Comparison of ENCODE assay signal across 34 cellular contexts in the genomic region with DNA sequence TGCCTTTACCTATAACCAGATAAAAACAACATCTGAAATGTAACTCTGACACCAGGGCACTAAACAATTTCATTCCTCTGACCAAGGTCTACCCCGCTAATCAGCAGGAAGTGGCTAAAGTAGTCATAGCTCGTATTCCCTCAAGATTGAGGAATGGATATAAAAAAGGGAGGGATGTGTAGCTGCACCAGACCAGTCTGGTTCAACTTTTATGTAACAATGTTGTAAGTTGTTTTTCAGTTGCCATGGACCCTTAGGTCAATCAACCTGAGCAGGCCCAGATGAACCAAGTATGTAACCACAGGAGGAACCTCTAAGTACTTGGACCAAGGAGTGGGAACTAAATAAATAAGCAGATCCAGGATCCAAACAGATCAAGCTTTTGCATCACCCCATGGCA. TPM values are rescaled to one million over a fixed set of nuclear protein-coding genes. Genes with fewer than 3 reads are reported as not detected.
DNase-seq lines count a peak whose midpoint lies in the region; ATAC-seq, FAIRE-seq and TF ChIP-seq lines count a peak whose summit lies in the region.
"Had no signal": no experiment of that assay in that cellular context is flagged by ENCODE, and none has a peak within 500 bp of the region (broad histone marks: within the 10 kb centered on the region; RNA-seq: fewer than 3 reads in every experiment).

No MANE protein-coding gene starts in this region.

- H3K79me2 ChIP-seq in SK-N-SH (ENCODE audit: insufficient read depth), result no peaks in the 10 kb centered on the region

- H3K9me2 ChIP-seq in SK-N-SH, result no peaks in the 10 kb centered on the region

- DNase-seq in ELR (ENCODE audit: low read depth) (peak; percentile 13), Peyer's patch (no peak), foreskin keratinocyte (peak; percentile 2 to 3), small intestine (peak; percentile 59), SK-N-SH (no peak), DMS79 (lab: John Stamatoyannopoulos, UW) (no peak)
- DNase-seq: activated CD4-positive, alpha-beta memory T cell treated with anti-CD3 and anti-CD28 coated beads, Interleukin-2, amount 10 ng/mL, durations not matched to agents 7 days and 5 days; activated CD8-positive, alpha-beta memory T cell treated with anti-CD3 and anti-CD28 coated beads, Interleukin-2, amount 50 U/mL, for 48 hours; C1 segment of cervical spinal cord; COR-L47; hippocampal formation; immature natural killer cell; Kasumi-1; left ventricle myocardium inferior; naive thymus-derived CD4-positive, alpha-beta T cell; NCI-H1105; NCI-H187 treated with DMSO at 0.1 percent for 48 hours; NCI-H2227 treated with DMSO at 0.1 percent for 48 hours; NCI-H748 treated with DMSO at 0.1 percent for 48 hours; nucleus accumbens; stimulated activated CD4-positive, alpha-beta T cell treated with anti-CD3 and anti-CD28 coated beads, Interleukin-1b, Interleukin-23, amount 100 ng/mL, for 48 hours; stimulated activated CD8-positive, alpha-beta memory T cell treated with anti-CD3 and anti-CD28 coated beads, Interleukin-4, amount 100 ng/mL, for 48 hours; T-helper 1 cell; tibial artery had no signal

- no peak for TF ChIP-seq POLR2A in Peyer's patch (IDR thresholded peaks at IDR 0.05)

- no peaks in the 10 kb centered on the region for H4K20me1 ChIP-seq in SK-N-SH (ENCODE audit: insufficient read depth)

- TF ChIP-seq CTCF in Peyer's patch (IDR thresholded peaks at IDR 0.05), result no peak
- TF ChIP-seq CTCF in foreskin keratinocyte (conservative IDR thresholded peaks at IDR 0.05), result no peak
- no peak for TF ChIP-seq CTCF in SK-N-SH (IDR thresholded peaks at IDR 0.05)

- H2AFZ ChIP-seq in SK-N-SH (ENCODE audit: low read depth), result no peak overlapping the region

- no peak for TF ChIP-seq RAD21 in SK-N-SH (IDR thresholded peaks at IDR 0.05; ENCODE audit: low read length)

- no peaks in the 10 kb centered on the region for H3K27me3 ChIP-seq in Peyer's patch
- no peaks in the 10 kb centered on the region for H3K27me3 ChIP-seq in foreskin keratinocyte
- no peaks in the 10 kb centered on the region for H3K27me3 ChIP-seq in small intestine (ENCODE audit: control insufficient read depth in 2 of 2, insufficient read depth in 2 of 2, low read length in 2 of 2)
- no peaks in the 10 kb centered on the region for H3K27me3 ChIP-seq in SK-N-SH (ENCODE audit: insufficient read depth)
- H3K27me3 ChIP-seq: gastroesophageal sphincter, SJSA1, tibial artery had no signal

- H3K36me3 ChIP-seq in Peyer's patch, result no peaks in the 10 kb centered on the region
- H3K36me3 ChIP-seq in small intestine (ENCODE audit: control insufficient read depth in 2 of 2, insufficient read depth in 2 of 2, low read length in 2 of 2), result no peaks in the 10 kb centered on the region
- H3K36me3 ChIP-seq in SK-N-SH (replicated peaks in 1 of 2; ENCODE audit: control insufficient read depth in 1 of 2, insufficient read depth in 2 of 2, low read length in 1 of 2), result no peaks in the 10 kb centered on the region
- H3K36me3 ChIP-seq: gastroesophageal sphincter, left ventricle myocardium inferior, SJSA1, tibial artery had no signal

- no peaks in the 10 kb centered on the region for H3K9me3 ChIP-seq in Peyer's patch
- no peaks in the 10 kb centered on the region for H3K9me3 ChIP-seq in small intestine (ENCODE audit: control insufficient read depth, low read depth)
- H3K9me3 ChIP-seq in SK-N-SH, result no peaks in the 10 kb centered on the region
- H3K9me3 ChIP-seq: gastroesophageal sphincter, left ventricle myocardium inferior, SJSA1, tibial artery had no signal

- no peak for TF ChIP-seq EP300 in SK-N-SH (IDR thresholded peaks at IDR 0.05; ENCODE audit: borderline replicate concordance in 1 of 2, low read depth in 1 of 2, low read length in 1 of 2)

- H3K4me1 ChIP-seq in Peyer's patch, result no peaks in the 10 kb centered on the region
- no peaks in the 10 kb centered on the region for H3K4me1 ChIP-seq in foreskin keratinocyte
- peaks cover 0 to 3% of the 10 kb centered on the region in 2 donors for H3K4me1 ChIP-seq in small intestine (ENCODE audit: control insufficient read depth in 2 of 2, insufficient read depth in 1 of 2, low read depth in 1 of 2, low read length in 1 of 2)
- H3K4me1 ChIP-seq in SK-N-SH (ENCODE audit: control insufficient read depth in 1 of 2, insufficient read depth in 2 of 2, low read depth in 1 of 2, low read length in 1 of 2), result no peaks in the 10 kb centered on the region
- H3K4me1 ChIP-seq: gastroesophageal sphincter, left ventricle myocardium inferior, SJSA1, tibial artery had no signal

- H3K9ac ChIP-seq in SK-N-SH, result no peak overlapping the region

- FAIRE-seq in small intestine (lab: Jason Lieb, UNC), result no peak
- FAIRE-seq: HepG2 had no signal

- H3K27ac ChIP-seq in Peyer's patch, result peak overlapping the region in 3 of 4 donors; percentile 32 to 91 (median 78)
- no peak overlapping the region for H3K27ac ChIP-seq in foreskin keratinocyte
- peak overlapping the region; percentile 71 to 78 for H3K27ac ChIP-seq in small intestine (ENCODE audit: low read depth in 1 of 2, low read length in 1 of 2)
- H3K27ac ChIP-seq in SK-N-SH (ENCODE audit: low read depth in 2 of 2, low read length in 1 of 2), result no peak overlapping the region
- H3K27ac ChIP-seq: gastroesophageal sphincter, HL-60, left ventricle myocardium inferior, SJSA1, tibial artery had no signal

- H3K4me3 ChIP-seq in Peyer's patch (no peak overlapping the region), small intestine (ENCODE audit: low read depth in 1 of 2, low read length in 2 of 2) (no peak overlapping the region), SK-N-SH (ENCODE audit: low read depth in 2 of 2, low read length in 1 of 2) (no peak overlapping the region)
- H3K4me3 ChIP-seq: gastroesophageal sphincter, left ventricle myocardium inferior, SJSA1, smooth muscle cell, tibial artery had no signal

- H3K4me2 ChIP-seq in SK-N-SH, result no peak overlapping the region
- H3K4me2 ChIP-seq: smooth muscle cell had no signal

- no peaks in the 10 kb centered on the region for H3F3A ChIP-seq in SK-N-SH (replicated peaks; ENCODE audit: insufficient read depth)

- CTCF ChIA-PET in SK-N-SH (lab: Yijun Ruan, JAX), result interaction anchor here (1.6 kb wide), 1 partner anchor 11 kb away, joined by 4 read pairs; no protein-coding TSS in a partner anchor

- POLR2A ChIA-PET in SK-N-SH (lab: Yijun Ruan, JAX), result no interaction called here

- WGBS in small intestine, 3 donors, result 25 to 62% (median 39%) methylated on average over 2 of the region's 2 CpGs
- 90% methylated on average over 2 of the region's 2 CpGs for WGBS in SK-N-SH (ENCODE audit: low lambda C conversion rate)

- no peak for ATAC-seq in foreskin keratinocyte
- ATAC-seq in HG02981 (IDR thresholded peaks at IDR 0.05; ENCODE audit: unreplicated experiment), result no peak
- ATAC-seq: activated T-helper 17 cell treated with anti-CD3 and anti-CD28 coated beads, Interleukin-2, amount 50 U/mL, for 72 hours; esophagus mucosa; gastroesophageal sphincter; HCT116; HepG2; naive thymus-derived CD4-positive, alpha-beta T cell had no signal

TF ChIP-seq in SK-N-SH, 30 proteins besides CTCF, POLR2A, EP300 and RAD21 (continues in another document):
- TF ChIP-seq, protein P1, sequence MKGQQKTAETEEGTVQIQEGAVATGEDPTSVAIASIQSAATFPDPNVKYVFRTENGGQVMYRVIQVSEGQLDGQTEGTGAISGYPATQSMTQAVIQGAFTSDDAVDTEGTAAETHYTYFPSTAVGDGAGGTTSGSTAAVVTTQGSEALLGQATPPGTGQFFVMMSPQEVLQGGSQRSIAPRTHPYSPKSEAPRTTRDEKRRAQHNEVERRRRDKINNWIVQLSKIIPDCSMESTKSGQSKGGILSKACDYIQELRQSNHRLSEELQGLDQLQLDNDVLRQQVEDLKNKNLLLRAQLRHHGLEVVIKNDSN (IDR thresholded peaks at IDR 0.05; ENCODE audit: borderline replicate concordance, low read depth), result no peak
- no peak for TF ChIP-seq NRF1 (IDR thresholded peaks at IDR 0.05; ENCODE audit: low read depth, low read length)
- no peak for TF ChIP-seq RFX5 (IDR thresholded peaks at IDR 0.05; ENCODE audit: low read length)
- TF ChIP-seq FOXJ3 (CRISPR knock-in tag; IDR thresholded peaks at IDR 0.05), result no peak
- TF ChIP-seq TAF1 (IDR thresholded peaks at IDR 0.05; ENCODE audit: borderline replicate concordance, low read depth, low read length), result no peak
- TF ChIP-seq, protein P2, sequence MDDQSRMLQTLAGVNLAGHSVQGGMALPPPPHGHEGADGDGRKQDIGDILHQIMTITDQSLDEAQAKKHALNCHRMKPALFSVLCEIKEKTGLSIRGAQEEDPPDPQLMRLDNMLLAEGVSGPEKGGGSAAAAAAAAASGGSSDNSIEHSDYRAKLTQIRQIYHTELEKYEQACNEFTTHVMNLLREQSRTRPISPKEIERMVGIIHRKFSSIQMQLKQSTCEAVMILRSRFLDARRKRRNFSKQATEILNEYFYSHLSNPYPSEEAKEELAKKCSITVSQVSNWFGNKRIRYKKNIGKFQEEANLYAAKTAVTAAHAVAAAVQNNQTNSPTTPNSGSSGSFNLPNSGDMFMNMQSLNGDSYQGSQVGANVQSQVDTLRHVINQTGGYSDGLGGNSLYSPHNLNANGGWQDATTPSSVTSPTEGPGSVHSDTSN (IDR thresholded peaks at IDR 0.05), result no peak
- TF ChIP-seq JUND (IDR thresholded peaks at IDR 0.05), result no peak
- TF ChIP-seq RXRA (IDR thresholded peaks at IDR 0.05; ENCODE audit: borderline replicate concordance, low read depth), result no peak
- TF ChIP-seq, protein P3, sequence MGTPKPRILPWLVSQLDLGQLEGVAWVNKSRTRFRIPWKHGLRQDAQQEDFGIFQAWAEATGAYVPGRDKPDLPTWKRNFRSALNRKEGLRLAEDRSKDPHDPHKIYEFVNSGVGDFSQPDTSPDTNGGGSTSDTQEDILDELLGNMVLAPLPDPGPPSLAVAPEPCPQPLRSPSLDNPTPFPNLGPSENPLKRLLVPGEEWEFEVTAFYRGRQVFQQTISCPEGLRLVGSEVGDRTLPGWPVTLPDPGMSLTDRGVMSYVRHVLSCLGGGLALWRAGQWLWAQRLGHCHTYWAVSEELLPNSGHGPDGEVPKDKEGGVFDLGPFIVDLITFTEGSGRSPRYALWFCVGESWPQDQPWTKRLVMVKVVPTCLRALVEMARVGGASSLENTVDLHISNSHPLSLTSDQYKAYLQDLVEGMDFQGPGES (IDR thresholded peaks at IDR 0.05; ENCODE audit: low read depth, low read length), result no peak

RNA-seq across cellular contexts. Expression of a gene that starts 28.4 kb away (rescaled TPM):
- total RNA-seq in Peyer's patch (10 to 100 TPM; 17.2 to 79.2 (median 38.4) TPM), foreskin keratinocyte (44.4 and 49.8 TPM in 2 replicates)
- polyA plus RNA-seq in foreskin keratinocyte (26.3 and 29.5 TPM in 2 replicates), small intestine (10 to 100 TPM in 2 of 3 donors, 1 to 10 TPM in 1; 8.1 to 21.2 (median 12.7) TPM), SK-N-SH (2012; rRNA removed) (47.8 and 81.6 TPM in 2 replicates)
- polyA plus RNA-seq in SK-N-SH (2012; cell fraction: cytosol; rRNA removed), result 72.9 and 102 TPM in 2 replicates
- polyA plus RNA-seq in SK-N-SH (2012; cell fraction: nucleus; rRNA removed), result 68.9 and 85.2 TPM in 2 replicates

RNA-seq across cellular contexts. Expression of a gene that starts 45.7 kb away (rescaled TPM):
- total RNA-seq in Peyer's patch (100 to 1,000 TPM in 3 of 4 donors, 10 to 100 TPM in 1; 14.9 to 276 (median 145) TPM), foreskin keratinocyte (not detected in 2 replicates)
- polyA plus RNA-seq in foreskin keratinocyte (not detected in 2 replicates), small intestine (100 to 1,000 TPM in 1 of 3 donors, 10 to 100 TPM in 2; 20.5 to 103 (median 79.2) TPM), SK-N-SH (2012; rRNA removed) (not detected in 2 replicates)
- polyA plus RNA-seq in SK-N-SH (2012; cell fraction: cytosol; rRNA removed), result 0.03 TPM in 1 of 2 replicates, not detected in the other
- polyA plus RNA-seq in SK-N-SH (2012; cell fraction: nucleus; rRNA removed), result not detected in 2 replicates
- total RNA-seq: cardiac septum, esophagus mucosa, gastroesophageal sphincter, HepG2, left ventricle myocardium inferior, SJSA1, smooth muscle cell had no signal
- polyA plus RNA-seq: HepG2, immature natural killer cell, smooth muscle cell had no signal

Comparison
In these comparisons a context has a peak if more than half of its experiments do, and no peak if none do; other contexts are left out.
1. DNase-seq: peak in ELR (single experiment), foreskin keratinocyte (2 of 2) and small intestine (single experiment); none in Peyer's patch (0 of 3), SK-N-SH (single experiment) and DMS79 (single experiment).
2. H3K27ac ChIP-seq: peak in Peyer's patch (3 of 4) and small intestine (2 of 2); none in foreskin keratinocyte (single experiment) and SK-N-SH (0 of 2).
3. RNA of a gene that starts 45.7 kb away (polyA plus RNA-seq): 20.5 to 103 TPM in small intestine; 0.03 TPM in SK-N-SH and not detected in foreskin keratinocyte; every median in the first group is over 10 times any median in the second.